27 cellular contexts compared by ENCODE assay signal in the genomic region with DNA sequence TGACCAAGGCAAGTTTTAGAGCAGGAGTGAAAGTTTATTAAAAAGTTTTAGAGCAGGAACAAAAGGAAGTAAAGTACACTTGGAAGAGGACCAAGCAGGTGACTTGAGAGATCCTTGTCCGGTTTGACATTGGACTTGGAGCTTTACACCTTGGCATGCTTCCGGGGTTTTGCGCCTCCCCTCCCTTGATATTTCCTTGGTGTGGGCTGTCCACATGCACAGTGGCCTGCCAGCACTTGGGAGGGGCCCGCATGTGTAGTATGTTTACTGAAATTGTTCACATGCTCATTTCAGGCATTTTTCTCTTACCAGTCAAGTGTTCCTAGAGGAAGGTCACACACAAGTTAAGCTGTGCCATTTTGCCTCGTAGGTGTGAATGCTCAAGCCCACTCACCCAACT. TPM values are rescaled to one million over a fixed set of nuclear protein-coding genes. Genes with fewer than 3 reads are reported as not detected.
"Had no signal": no experiment of that assay in that cellular context is flagged by ENCODE, and none has a peak within 500 bp of the region (broad histone marks: within the 10 kb centered on the region; RNA-seq: fewer than 3 reads in every experiment).

No MANE protein-coding gene starts in this region.

- ATAC-seq: activated CD4-positive, alpha-beta T cell treated with anti-CD3 and anti-CD28 coated beads for 36 hours; gastrocnemius medialis; T-helper 17 cell had no signal

- H3K36me3 ChIP-seq: adrenal gland, ascending aorta, breast epithelium, esophagus muscularis mucosa, gastrocnemius medialis, spleen, thoracic aorta, uterus had no signal

- H3K27me3 ChIP-seq: adrenal gland, ascending aorta, breast epithelium, esophagus muscularis mucosa, gastrocnemius medialis, spleen, uterus had no signal

- DNase-seq: activated B cell treated with CpG ODN at 0.5 μM for 24 hours; activated CD4-positive, alpha-beta T cell treated with anti-CD3 and anti-CD28 coated beads for 36 hours; activated CD4-positive, alpha-beta T cell treated with anti-CD3 and anti-CD28 coated beads, Interleukin-2, amount 50 U/mL, for 4 hours; activated CD8-positive, alpha-beta memory T cell treated with anti-CD3 and anti-CD28 coated beads for 24 hours; activated CD8-positive, alpha-beta memory T cell treated with anti-CD3 and anti-CD28 coated beads, Interleukin-2, amount 50 U/mL, for 4 hours; activated naive CD4-positive, alpha-beta T cell; activated T-cell treated with anti-CD3 and anti-CD28 coated beads, Interleukin-2, amount 50 U/mL, for 24 hours; adrenal gland; gastrocnemius medialis; naive B cell; occipital lobe; spleen; stimulated activated CD4-positive, alpha-beta T cell treated with anti-CD3 and anti-CD28 coated beads, Interleukin-4, amount 100 ng/mL, for 1 hour; stimulated activated naive CD4-positive, alpha-beta T cell; SW 1271; T-helper 17 cell; uterus had no signal

- H3K4me3 ChIP-seq: gastrocnemius medialis, spleen, uterus had no signal

- FAIRE-seq: colon, islet of Langerhans had no signal

- H3K27ac ChIP-seq: gastrocnemius medialis, spleen, thoracic aorta, uterus had no signal

- H3K4me1 ChIP-seq: uterus had no signal

- H3K9me3 ChIP-seq: adrenal gland, ascending aorta, breast epithelium, esophagus muscularis mucosa, gastrocnemius medialis, spleen, thoracic aorta, uterus had no signal

RNA-seq across cellular contexts. Expression of a gene that starts 19.0 kb away (rescaled TPM):
- total RNA-seq: activated B cell treated with CpG ODN at 0.5 μM for 24 hours; activated CD4-positive, alpha-beta T cell treated with anti-CD3 and anti-CD28 coated beads for 36 hours; activated T-helper 2 cell treated with anti-CD3 and anti-CD28 coated beads, Interferon-gamma antibody, Interleukin-2, Interleukin-4, amounts not matched to agents 10 μg/mL and 5 μg/mL and 100 μg/mL, durations not matched to agents 14 hours and 24 hours and 36 hours; ascending aorta; esophagus muscularis mucosa; neural crest cell; occipital lobe; posterior vena cava; renal cortical epithelial cell; spleen; T-helper 17 cell; uterus had no signal
